In genomic region chr19:44597131-44597491, GRCh38 we compare ENCODE assay signal across 24 cellular contexts. TPM values are rescaled to one million over a fixed set of nuclear protein-coding genes. Genes with fewer than 3 reads are reported as not detected.
DNase-seq lines count a peak whose midpoint lies in the region; ATAC-seq and TF ChIP-seq lines count a peak whose summit lies in the region.
"Had no signal": no experiment of that assay in that cellular context is flagged by ENCODE, and none has a peak within 500 bp of the region (broad histone marks: within the 10 kb centered on the region; RNA-seq: fewer than 3 reads in every experiment).

No MANE protein-coding gene starts in this region.

- TF ChIP-seq CTCF in Caco-2 (IDR thresholded peaks at IDR 0.05; ENCODE audit: insufficient read depth in 1 of 2, low read depth in 1 of 2, low read length in 1 of 2, severe bottlenecking in 1 of 2, unreplicated experiment in 1 of 2): no peak
- TF ChIP-seq CTCF in progenitor cell of endocrine pancreas (IDR thresholded peaks at IDR 0.05; ENCODE audit: unreplicated experiment): no peak

- H3K4me3 ChIP-seq in Caco-2 (ENCODE audit: low read depth, low read length): no peak overlapping the region
- no peak overlapping the region for H3K4me3 ChIP-seq in HUES6 (ENCODE audit: low read depth, low read length)
- H3K4me3 ChIP-seq: BLaER1 treated with 17β-estradiol and CSF1 and Interleukin-3, amounts not matched to agents 10 nM and 100 nM; SK-N-MC had no signal

- H3K27me3 ChIP-seq in Caco-2 (replicated peaks; ENCODE audit: control insufficient read depth, insufficient read depth, low read length) (no peaks in the 10 kb centered on the region), HUES6 (ENCODE audit: control insufficient read depth, insufficient read depth, low read length) (no peaks in the 10 kb centered on the region)
- H3K27me3 ChIP-seq: BLaER1 treated with 17β-estradiol and CSF1 and Interleukin-3, amounts not matched to agents 10 nM and 100 nM had no signal

- ATAC-seq in HG02759 (IDR thresholded peaks at IDR 0.05; ENCODE audit: unreplicated experiment) (no peak), HG03565 (IDR thresholded peaks at IDR 0.05; ENCODE audit: unreplicated experiment) (no peak)
- ATAC-seq: Panc1 had no signal

- peaks cover 2% of the 10 kb centered on the region; the same call in 1 of the 2 replicates for H3K36me3 ChIP-seq in Caco-2 (ENCODE audit: control insufficient read depth, insufficient read depth, low read length)
- H3K36me3 ChIP-seq in HUES6 (ENCODE audit: control insufficient read depth, insufficient read depth, low read length): no peaks in the 10 kb centered on the region
- H3K36me3 ChIP-seq: BLaER1 treated with 17β-estradiol and CSF1 and Interleukin-3, amounts not matched to agents 10 nM and 100 nM had no signal

- H3K27me3 Mint-ChIP-seq in Caco-2 (ENCODE audit: insufficient read depth, unreplicated experiment) (no peaks in the 10 kb centered on the region), progenitor cell of endocrine pancreas (no peaks in the 10 kb centered on the region)
- H3K27me3 Mint-ChIP-seq in dendritic cell treated with granulocyte-macrophage colony-stimulating factor and Interleukin-4, amounts not matched to agents 40 ng/mL and 50 ng/mL, for 4 days: peaks cover 53% of the 10 kb centered on the region

- H3K4me1 ChIP-seq in Caco-2 (peaks cover 57% of the 10 kb centered on the region), HUES6 (ENCODE audit: control insufficient read depth, insufficient read depth, low read length) (peaks cover 31% of the 10 kb centered on the region)

- H3K4me3 Mint-ChIP-seq in Caco-2 (ENCODE audit: unreplicated experiment): peak overlapping the region; percentile 25
- no peak overlapping the region for H3K4me3 Mint-ChIP-seq in dendritic cell treated with granulocyte-macrophage colony-stimulating factor and Interleukin-4, amounts not matched to agents 40 ng/mL and 50 ng/mL, for 4 days
- no peak overlapping the region for H3K4me3 Mint-ChIP-seq in progenitor cell of endocrine pancreas (ENCODE audit: low read depth)
- H3K4me3 Mint-ChIP-seq: CD4-positive, alpha-beta T cell; IgD-negative memory B cell had no signal

- intact Hi-C loops in Caco-2 (cut with micrococcal nuclease; ENCODE audit: unreplicated experiment): loop anchor here (2.0 kb wide), 1 partner anchor 16 kb away; the partner anchor contains the start of gene IGSF23
- intact Hi-C loops in dendritic cell treated with granulocyte-macrophage colony-stimulating factor and Interleukin-4, amounts not matched to agents 40 ng/mL and 50 ng/mL, for 4 days (cut with micrococcal nuclease): no loop called here

- DNase-seq in Caco-2 (no peak), progenitor cell of endocrine pancreas (ENCODE audit: low spot score, unreplicated experiment) (no peak)
- DNase-seq in stimulated activated naive CD4-positive, alpha-beta T cell treated with Interleukin-2 at 50 U/mL for 16 hours (lab: John Stamatoyannopoulos, UW): no peak
- DNase-seq: AML-193; CD4-positive, alpha-beta T cell; DMS 273 treated with DMSO at 0.1 percent for 48 hours; DMS79 treated with DMSO at 0.1 percent for 48 hours; GF-D8; NCI-H1048; NCI-H1417; NCI-H1694; NCI-H2029 treated with DMSO at 0.1 percent for 48 hours; NCI-H446 treated with DMSO at 0.1 percent for 48 hours; NCI-H526; NCI-H82; SIG-M5 had no signal

- H3K9ac ChIP-seq in HUES6 (ENCODE audit: low read length): peak overlapping the region; percentile 16
- H3K9ac ChIP-seq: BLaER1 treated with 17β-estradiol and CSF1 and Interleukin-3, amounts not matched to agents 10 nM and 100 nM had no signal

- no peak overlapping the region for H3K27ac ChIP-seq in HUES6 (ENCODE audit: low read depth, low read length)
- H3K27ac ChIP-seq: BLaER1 treated with 17β-estradiol and CSF1 and Interleukin-3, amounts not matched to agents 10 nM and 100 nM; SK-N-MC had no signal

- H3K9me3 ChIP-seq in Caco-2 (peaks cover 5% of the 10 kb centered on the region), HUES6 (ENCODE audit: control insufficient read depth, insufficient read depth, low read depth, low read length) (0 out of 2 replicates have a peak, but pooled peaks cover 4% of the 10 kb centered on the region)

- H3K9me3 Mint-ChIP-seq in Caco-2 (ENCODE audit: unreplicated experiment) (peaks cover 5% of the 10 kb centered on the region), progenitor cell of endocrine pancreas (ENCODE audit: low read depth) (peaks cover 2% of the 10 kb centered on the region)
- H3K9me3 Mint-ChIP-seq in dendritic cell treated with granulocyte-macrophage colony-stimulating factor and Interleukin-4, amounts not matched to agents 40 ng/mL and 50 ng/mL, for 4 days: peaks cover 9% of the 10 kb centered on the region

- no TSS peak for BruUV-seq in Caco-2 (replicated peaks; lab: Mats Ljungman, UMichigan)

- peaks cover 54% of the 10 kb centered on the region for H3K4me1 Mint-ChIP-seq in Caco-2 (ENCODE audit: low read depth, unreplicated experiment)
- peaks cover 21% of the 10 kb centered on the region for H3K4me1 Mint-ChIP-seq in dendritic cell treated with granulocyte-macrophage colony-stimulating factor and Interleukin-4, amounts not matched to agents 40 ng/mL and 50 ng/mL, for 4 days (ENCODE audit: low read depth)
- peaks cover 36% of the 10 kb centered on the region for H3K4me1 Mint-ChIP-seq in progenitor cell of endocrine pancreas (ENCODE audit: low read depth)
- H3K4me1 Mint-ChIP-seq: IgD-negative memory B cell had no signal

- H3K27ac Mint-ChIP-seq in Caco-2 (ENCODE audit: unreplicated experiment) (peak overlapping the region; percentile 40), progenitor cell of endocrine pancreas (peak overlapping the region; percentile 39)
- peak overlapping the region; percentile 33 for H3K27ac Mint-ChIP-seq in dendritic cell treated with granulocyte-macrophage colony-stimulating factor and Interleukin-4, amounts not matched to agents 40 ng/mL and 50 ng/mL, for 4 days
- H3K27ac Mint-ChIP-seq: CD4-positive, alpha-beta T cell; IgD-negative memory B cell had no signal

- CTCF ChIA-PET in Caco-2 (lab: Charles Lee): interaction anchor here (0.7 to 1.2 kb wide), 4 partner anchors 9 to 87 kb away, joined by 3 read pairs; no protein-coding TSS in a partner anchor

- H3K36me3 Mint-ChIP-seq in Caco-2 (ENCODE audit: insufficient read depth, unreplicated experiment) (peaks cover 5% of the 10 kb centered on the region), progenitor cell of endocrine pancreas (ENCODE audit: insufficient read depth) (no peaks in the 10 kb centered on the region)
- H3K36me3 Mint-ChIP-seq in dendritic cell treated with granulocyte-macrophage colony-stimulating factor and Interleukin-4, amounts not matched to agents 40 ng/mL and 50 ng/mL, for 4 days (ENCODE audit: low read depth): no peaks in the 10 kb centered on the region

- POLR2A ChIA-PET in Caco-2 (lab: Charles Lee): interaction anchor here (1.0 kb wide), 1 partner anchor 46 kb away, joined by 4 read pairs; the partner anchor contains the start of gene PVR

RNA-seq across cellular contexts. Expression of gene IGSF23, which starts 16.3 kb away (rescaled TPM):
- total RNA-seq in Caco-2 (2022) (3.9 and 6.8 TPM in 2 replicates), progenitor cell of endocrine pancreas (0.67 and 1.7 TPM in 2 replicates)
- total RNA-seq: CD4-positive, alpha-beta T cell had no signal

RNA-seq across cellular contexts. Expression of gene PVR, which starts 46.6 kb away (rescaled TPM):
- total RNA-seq in Caco-2 (2022) (86.5 and 93.8 TPM in 2 replicates), progenitor cell of endocrine pancreas (61.2 and 64.3 TPM in 2 replicates)
